Comparison of ENCODE assay signal across 8 cellular contexts in the genomic region with DNA sequence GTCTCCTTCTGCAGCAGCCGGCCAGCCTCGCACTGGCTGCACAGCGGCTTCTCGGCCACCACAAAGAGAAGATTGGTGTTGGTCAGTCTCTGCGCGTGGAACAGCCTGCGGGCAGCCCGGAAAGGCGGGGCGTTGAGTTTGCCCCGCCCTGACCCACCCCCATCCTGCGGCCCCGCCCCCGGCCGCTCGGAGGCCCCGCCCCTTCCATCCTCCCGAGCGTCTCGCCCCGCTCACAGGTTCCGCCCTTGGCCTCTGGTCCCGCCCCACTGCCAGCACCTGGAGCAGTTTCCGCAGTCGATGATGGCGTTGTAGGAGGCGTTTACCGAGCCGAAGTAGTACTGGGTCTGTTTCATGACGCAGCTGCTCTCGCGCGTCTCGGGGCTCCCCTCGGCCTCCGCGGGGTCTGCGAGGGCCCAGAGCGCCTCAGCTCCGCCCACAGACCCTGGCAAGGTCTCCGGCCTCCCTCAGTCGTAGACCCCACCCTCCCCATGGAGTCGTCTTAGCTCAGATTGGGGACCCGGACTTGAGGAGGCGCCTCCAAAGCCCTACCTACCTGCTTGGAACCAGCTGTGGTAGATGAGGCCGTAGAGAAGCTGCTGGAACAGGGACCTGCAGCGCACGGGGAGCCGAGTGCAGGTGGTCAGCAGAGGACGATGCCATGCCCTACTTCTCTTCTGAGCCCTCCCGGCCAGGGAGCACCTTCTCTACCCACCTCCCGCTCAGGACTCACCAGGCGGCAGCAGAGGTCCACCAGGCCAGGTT. TPM values are rescaled to one million over a fixed set of nuclear protein-coding genes. Genes with fewer than 3 reads are reported as not detected.
DNase-seq lines count a peak whose midpoint lies in the region; ATAC-seq and TF ChIP-seq lines count a peak whose summit lies in the region.

No MANE protein-coding gene starts in this region.

- H3K9me3 ChIP-seq in mucosa of descending colon: no peaks in the 10 kb centered on the region

- intact Hi-C loops in mucosa of descending colon (cut with DNase I, micrococcal nuclease): loop anchor here in 1 of 2 donors (10.0 kb wide), 1 partner anchor 180 kb away; no protein-coding TSS in a partner anchor

- ATAC-seq in GM18520 (IDR thresholded peaks at IDR 0.05; ENCODE audit: unreplicated experiment) (peak; percentile 76), HG02884 (IDR thresholded peaks at IDR 0.05; ENCODE audit: unreplicated experiment) (peak; percentile 82), mucosa of descending colon (peak; percentile 97)

- H3K4me1 ChIP-seq in mucosa of descending colon (ENCODE audit: low read depth): peaks cover 8% of the 10 kb centered on the region

- no peak for TF ChIP-seq CTCF in mucosa of descending colon (IDR thresholded peaks at IDR 0.05)

- peaks cover 3% of the 10 kb centered on the region for H3K36me3 ChIP-seq in mucosa of descending colon (ENCODE audit: low read depth)

- DNase-seq in NCI-H526 (lab: John Stamatoyannopoulos, UW) (peak; percentile 39 to 84), epidermal melanocyte (ENCODE audit: insufficient read length, low spot score) (peak; percentile 75), mucosa of descending colon (peak; percentile 96 to 97 (median 96)), foreskin melanocyte (no peak)
- DNase-seq in activated CD8-positive, alpha-beta memory T cell treated with anti-CD3 and anti-CD28 coated beads, Interleukin-2, amount 50 U/mL, for 1 hour (ENCODE audit: extremely low read depth): peak; percentile 91
- peak; percentile 90 for DNase-seq in stimulated activated CD8-positive, alpha-beta memory T cell treated with anti-CD3 and anti-CD28 coated beads, Interleukin-4, amount 100 ng/mL, for 24 hours (ENCODE audit: low read depth)

- H3K4me3 ChIP-seq in mucosa of descending colon: peak overlapping the region; percentile 20

RNA-seq across cellular contexts. Expression of a gene that starts 5.9 kb away (rescaled TPM):
- 10 to 100 TPM; 41.4 to 51.6 (median 41.4) TPM for total RNA-seq in mucosa of descending colon

RNA-seq across cellular contexts. Expression of a gene that starts 14.6 kb away (rescaled TPM):
- total RNA-seq in mucosa of descending colon: 10 to 100 TPM; 20.5 to 37.6 (median 36.7) TPM

RNA-seq across cellular contexts. Expression of a gene that starts 14.7 kb away (rescaled TPM):
- 10 to 100 TPM; 20.2 to 32.9 (median 25.0) TPM for total RNA-seq in mucosa of descending colon

RNA-seq across cellular contexts. Expression of a gene that starts 19.7 kb away (rescaled TPM):
- under 1 TPM; 0.20 to 0.60 (median 0.31) TPM for total RNA-seq in mucosa of descending colon

RNA-seq across cellular contexts. Expression of a gene that starts 24.6 kb away (rescaled TPM):
- total RNA-seq in mucosa of descending colon: 10 to 100 TPM; 10.9 to 25.7 (median 18.9) TPM
